ENCODE assay signal across 10 cellular contexts in the genomic region with DNA sequence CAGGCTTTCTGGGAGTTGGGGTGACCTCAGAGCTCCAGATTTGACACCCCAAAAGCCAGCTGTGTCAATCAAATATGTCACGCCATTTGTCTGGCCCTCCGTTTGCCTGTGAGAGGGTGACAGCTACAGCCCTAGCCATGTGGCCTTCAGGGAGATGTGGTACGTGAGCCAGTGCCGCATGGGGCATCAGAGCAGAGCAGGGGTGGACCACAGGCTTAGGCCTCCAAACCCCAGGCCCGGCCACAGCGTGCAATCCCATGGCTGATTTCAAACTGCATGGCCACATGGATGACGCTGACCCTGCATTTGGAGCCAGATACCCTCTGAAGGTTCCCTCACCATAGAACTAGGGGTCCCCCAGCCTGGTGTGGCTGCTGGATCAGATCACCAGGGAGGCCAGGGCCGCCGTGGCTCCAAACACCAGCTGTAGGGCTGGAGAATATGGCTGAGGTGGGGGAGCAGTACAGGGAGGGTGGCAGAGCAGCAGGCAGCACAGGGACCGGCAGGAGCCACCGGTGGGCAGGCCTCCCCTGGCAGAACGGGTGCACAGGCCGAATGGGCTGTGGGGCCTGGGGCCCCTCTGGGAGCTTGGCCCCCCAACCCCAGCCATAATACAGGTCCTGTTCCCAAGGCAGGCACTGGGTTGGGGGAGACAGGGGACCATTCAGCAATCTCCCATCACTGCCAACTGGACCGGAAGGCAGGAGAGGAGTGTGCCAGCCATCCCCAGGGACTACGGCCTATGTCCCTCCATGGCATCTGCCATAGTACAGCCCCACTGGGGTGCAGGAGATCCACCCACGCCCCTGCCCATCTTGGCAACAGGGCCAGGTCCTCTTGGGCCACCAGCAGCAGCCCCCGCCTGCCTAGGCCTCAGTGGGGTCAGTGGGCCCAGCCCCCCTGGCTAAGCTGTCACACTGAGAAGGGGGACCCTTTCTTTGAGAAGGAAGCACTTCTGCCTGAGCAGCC. TPM values are rescaled to one million over a fixed set of nuclear protein-coding genes. Genes with fewer than 3 reads are reported as not detected.
DNase-seq lines count a peak whose midpoint lies in the region; ATAC-seq, FAIRE-seq and TF ChIP-seq lines count a peak whose summit lies in the region.
"Had no signal": no experiment of that assay in that cellular context is flagged by ENCODE, and none has a peak within 500 bp of the region (broad histone marks: within the 10 kb centered on the region; RNA-seq: fewer than 3 reads in every experiment).

No MANE protein-coding gene starts in this region.

- 89% methylated on average over 17 of the region's 17 CpGs for WGBS in HUES64

- H3K27ac ChIP-seq in HUES64 (ENCODE audit: low read depth, low read length) (no peak overlapping the region), kidney (ENCODE audit: low read depth in 2 of 2, low read length in 2 of 2) (no peak overlapping the region)

- in situ Hi-C loops in astrocyte of the spinal cord (cut with HindIII; ENCODE audit: low sequenced_read_pairs), result no loop called here

- no peaks in the 10 kb centered on the region for H3K27me3 Mint-ChIP-seq in Caco-2 (ENCODE audit: insufficient read depth, unreplicated experiment)
- peaks cover 14% of the 10 kb centered on the region for H3K27me3 Mint-ChIP-seq in mesothelial cell of epicardium (ENCODE audit: low read depth)

- no peak for FAIRE-seq in kidney (lab: Jason Lieb, UNC)

- CTCF ChIA-PET in Caco-2 (lab: Charles Lee), result interaction anchor here (0.5 to 5.2 kb wide), 35 partner anchors 8 to 373 kb away, joined by 3 to 57 read pairs (median 6); a partner anchor contains a TSS

- H3K9me3 Mint-ChIP-seq in Caco-2 (ENCODE audit: unreplicated experiment) (no peaks in the 10 kb centered on the region), mesothelial cell of epicardium (no peaks in the 10 kb centered on the region)

- H3K36me3 Mint-ChIP-seq in Caco-2 (ENCODE audit: insufficient read depth, unreplicated experiment), result peaks cover 25% of the 10 kb centered on the region
- no peaks in the 10 kb centered on the region for H3K36me3 Mint-ChIP-seq in mesothelial cell of epicardium

- POLR2A ChIA-PET in Caco-2 (lab: Charles Lee), result interaction anchor here (1.4 to 1.9 kb wide), 2 partner anchors 18 kb away, joined by 14 to 24 read pairs; a partner anchor contains a TSS

- ATAC-seq in HG02938 (IDR thresholded peaks at IDR 0.05; ENCODE audit: unreplicated experiment), result no peak

- H3K36me3 ChIP-seq in Caco-2 (ENCODE audit: control insufficient read depth, insufficient read depth, low read length) (0 out of 2 replicates have a peak, but pooled peaks cover 2% of the 10 kb centered on the region), HUES64 (ENCODE audit: insufficient read depth, low read length) (peaks cover 11% of the 10 kb centered on the region), kidney (ENCODE audit: control insufficient read depth in 1 of 2, insufficient read depth in 2 of 2, low read length in 2 of 2) (no peaks in the 10 kb centered on the region)

- peaks cover 18% of the 10 kb centered on the region for H3K4me1 Mint-ChIP-seq in Caco-2 (ENCODE audit: low read depth, unreplicated experiment)
- H3K4me1 Mint-ChIP-seq in mesothelial cell of epicardium, result peaks cover 14% of the 10 kb centered on the region

- H3K27me3 ChIP-seq in Caco-2 (replicated peaks; ENCODE audit: control insufficient read depth, insufficient read depth, low read length), result no peaks in the 10 kb centered on the region
- H3K27me3 ChIP-seq in HUES64 (ENCODE audit: insufficient read depth, low read length), result peaks cover 16% of the 10 kb centered on the region; the same call in 1 of the 2 replicates

- H3K4me1 ChIP-seq in Caco-2, result peaks cover 28% of the 10 kb centered on the region
- H3K4me1 ChIP-seq in HUES64 (ENCODE audit: insufficient read depth, low read length), result peaks cover 8% of the 10 kb centered on the region; the same call in 1 of the 2 replicates
- peaks cover 4 to 11% of the 10 kb centered on the region in 2 donors for H3K4me1 ChIP-seq in kidney (ENCODE audit: control insufficient read depth in 1 of 2, insufficient read depth in 1 of 2, low read depth in 1 of 2, low read length in 2 of 2)

- DNase-seq in Caco-2 (no peak), astrocyte of the spinal cord (ENCODE audit: low read depth, low spot score) (no peak), mesothelial cell of epicardium (ENCODE audit: low spot score in 2 of 2, unreplicated experiment in 2 of 2) (no peak), HuH-7.5 (ENCODE audit: low spot score) (no peak), SIG-M5 (lab: John Stamatoyannopoulos, UW) (no peak), kidney (no peak)
- DNase-seq: activated CD4-positive, alpha-beta T cell treated with anti-CD3 and anti-CD28 coated beads for 1 hour had no signal

- no peaks in the 10 kb centered on the region for H3K9me3 ChIP-seq in Caco-2
- no peaks in the 10 kb centered on the region for H3K9me3 ChIP-seq in HUES64 (ENCODE audit: insufficient read depth, low read depth, low read length)
- H3K9me3 ChIP-seq in kidney (ENCODE audit: control insufficient read depth in 1 of 2, low read length in 2 of 2), result no peaks in the 10 kb centered on the region

- H3K9ac ChIP-seq in HUES64 (ENCODE audit: low read depth, low read length) (no peak overlapping the region), kidney (ENCODE audit: low read length in 2 of 2) (no peak overlapping the region)

- peak overlapping the region; percentile 68 for H3K4me3 Mint-ChIP-seq in Caco-2 (ENCODE audit: unreplicated experiment)
- peak overlapping the region; percentile 44 for H3K4me3 Mint-ChIP-seq in mesothelial cell of epicardium

- TSS peak; percentile 18 for BruUV-seq in Caco-2 (replicated peaks; lab: Mats Ljungman, UMichigan)

- TF ChIP-seq CTCF in Caco-2 (IDR thresholded peaks at IDR 0.05; ENCODE audit: insufficient read depth in 1 of 2, low read depth in 1 of 2, low read length in 1 of 2, severe bottlenecking in 1 of 2, unreplicated experiment in 1 of 2) (no peak), astrocyte of the spinal cord (IDR thresholded peaks at IDR 0.05; ENCODE audit: low read depth, low read length) (no peak), mesothelial cell of epicardium (IDR thresholded peaks at IDR 0.05; ENCODE audit: unreplicated experiment) (no peak), kidney (IDR thresholded peaks at IDR 0.05; ENCODE audit: borderline replicate concordance, extremely low read depth, insufficient read depth) (no peak)

- H3K4me3 ChIP-seq in Caco-2 (ENCODE audit: low read depth, low read length) (peak overlapping the region; percentile 80), HUES64 (ENCODE audit: low read length) (peak overlapping the region; percentile 75), astrocyte of the spinal cord (ENCODE audit: low read depth, low read length) (peak overlapping the region; percentile 43), kidney (ENCODE audit: low read length in 2 of 2) (no peak overlapping the region)

- intact Hi-C loops in Caco-2 (cut with micrococcal nuclease; ENCODE audit: unreplicated experiment), result no loop called here
- intact Hi-C loops in kidney (cut with DNase I), result no loop called here

- peak overlapping the region; percentile 87 for H3K27ac Mint-ChIP-seq in Caco-2 (ENCODE audit: unreplicated experiment)
- no peak overlapping the region for H3K27ac Mint-ChIP-seq in mesothelial cell of epicardium

RNA-seq across cellular contexts. Expression of a gene that starts 1.5 kb away (rescaled TPM):
- total RNA-seq in Caco-2 (2022) (53.3 and 57.5 TPM in 2 replicates), mesothelial cell of epicardium (5.7 to 6.2 TPM (median 5.9 TPM) in 3 replicates), kidney (2.3 TPM)
- 14.1 TPM for polyA plus RNA-seq in HUES64 (2013, experiment 1 of 2)
- polyA plus RNA-seq in HUES64 (2013, experiment 2 of 2), result 18.4 TPM
- 1.7 TPM for polyA plus RNA-seq in kidney (ENCODE audit: insufficient read depth, low read depth, low replicate concordance)

RNA-seq across cellular contexts. Expression of a gene that starts 8.5 kb away (rescaled TPM):
- total RNA-seq in Caco-2 (2022), result 22.7 and 24.6 TPM in 2 replicates
- 1.6 TPM for polyA plus RNA-seq in HUES64 (2013, experiment 1 of 2)
- 2.9 TPM for polyA plus RNA-seq in HUES64 (2013, experiment 2 of 2)
- total RNA-seq in mesothelial cell of epicardium, result 4.6 to 5.7 TPM (median 5.5 TPM) in 3 replicates
- 12.7 TPM for total RNA-seq in kidney
- 14.4 TPM for polyA plus RNA-seq in kidney (ENCODE audit: insufficient read depth, low read depth, low replicate concordance)

RNA-seq across cellular contexts. Expression of a gene that starts 15.0 kb away (rescaled TPM):
- total RNA-seq in Caco-2 (2022) (2.9 and 3.4 TPM in 2 replicates), mesothelial cell of epicardium (4.8 to 6.3 TPM (median 5.2 TPM) in 3 replicates), kidney (9.3 TPM)
- polyA plus RNA-seq in HUES64 (2013, experiment 1 of 2), result 0.30 TPM
- 0.70 TPM for polyA plus RNA-seq in HUES64 (2013, experiment 2 of 2)
- 5.5 TPM for polyA plus RNA-seq in kidney (ENCODE audit: insufficient read depth, low read depth, low replicate concordance)
- total RNA-seq: mononuclear cell had no signal

RNA-seq across cellular contexts. Expression of a gene that starts 18.0 kb away (rescaled TPM):
- 57.7 and 58.0 TPM in 2 replicates for total RNA-seq in Caco-2 (2022)
- polyA plus RNA-seq in HUES64 (2013, experiment 1 of 2), result 21.0 TPM
- 24.5 TPM for polyA plus RNA-seq in HUES64 (2013, experiment 2 of 2)
- 61.1 to 65.1 TPM (median 61.2 TPM) in 3 replicates for total RNA-seq in mesothelial cell of epicardium
- total RNA-seq in kidney, result 63.2 TPM
- polyA plus RNA-seq in kidney (ENCODE audit: insufficient read depth, low read depth, low replicate concordance), result 57.3 TPM

RNA-seq across cellular contexts. Expression of a gene that starts 22.8 kb away (rescaled TPM):
- total RNA-seq in Caco-2 (2022) (44.1 and 49.2 TPM in 2 replicates), mesothelial cell of epicardium (75.8 to 84.0 TPM (median 77.9 TPM) in 3 replicates), kidney (189 TPM)
- polyA plus RNA-seq in HUES64 (2013, experiment 1 of 2), result 16.3 TPM
- polyA plus RNA-seq in HUES64 (2013, experiment 2 of 2), result 17.0 TPM
- 80.2 TPM for polyA plus RNA-seq in kidney (ENCODE audit: insufficient read depth, low read depth, low replicate concordance)

Comparison
In these comparisons a context has a peak if more than half of its experiments do, and no peak if none do; other contexts are left out.
1. H3K4me3 ChIP-seq: peak in Caco-2 (single experiment), HUES64 (single experiment) and astrocyte of the spinal cord (single experiment); none in kidney (0 of 2).